In genomic region chr4:55028196-55028595, GRCh38 we compare ENCODE assay signal across 9 cellular contexts.
"Had no signal": no experiment of that assay in that cellular context is flagged by ENCODE, and none has a peak within 500 bp of the region (broad histone marks: within the 10 kb centered on the region; RNA-seq: fewer than 3 reads in every experiment).

No MANE protein-coding gene starts in this region.

- H3K27ac ChIP-seq: GM23248 had no signal

- H3K9me3 Mint-ChIP-seq: HFFc6 had no signal

- ATAC-seq: HCT116 had no signal

- H3K9me3 ChIP-seq: HAP-1 had no signal

- H3K36me3 ChIP-seq: HAP-1 had no signal

- H2AFZ ChIP-seq: GM23248 had no signal

- FAIRE-seq: H1, H54 had no signal

- DNase-seq: GM23248, GOT3, H7, HCEC 1CT, HFFc6 had no signal

- H3K27ac Mint-ChIP-seq: HFFc6 had no signal

- H3K4me3 ChIP-seq: GM23248, HAP-1 had no signal

- H3K9ac ChIP-seq: GM23248 had no signal

- H3K4me3 Mint-ChIP-seq: HFFc6 had no signal
